1 cellular context compared by ENCODE assay signal in genomic region chr1:54464477-54465146, GRCh38.
TF ChIP-seq lines count a peak whose summit lies in the region.

No MANE protein-coding gene starts in this region.

TF ChIP-seq in K562, 482 proteins besides CTCF, POLR2A, EP300 and RAD21 (continued from another document and continues in another):
- TF ChIP-seq STAT6 (CRISPR knock-in tag; IDR thresholded peaks at IDR 0.05) (no peak), CBFB (CRISPR knock-in tag; IDR thresholded peaks at IDR 0.05) (no peak), ESRRB (CRISPR knock-in tag; IDR thresholded peaks at IDR 0.05; ENCODE audit: borderline replicate concordance) (no peak), CTBP1 (IDR thresholded peaks at IDR 0.05; ENCODE audit: borderline replicate concordance) (peak; percentile 86), ZNF740 (CRISPR knock-in tag; IDR thresholded peaks at IDR 0.05) (no peak), ZNF740 (tag; IDR thresholded peaks at IDR 0.05) (no peak), NFIC (IDR thresholded peaks at IDR 0.05) (peak; percentile 93), E4F1 (CRISPR knock-in tag; IDR thresholded peaks at IDR 0.05; ENCODE audit: borderline replicate concordance) (no peak), ZNF263 (CRISPR knock-in tag; IDR thresholded peaks at IDR 0.05; ENCODE audit: borderline replicate concordance) (peak; percentile 79; the same call in 1 of the 2 replicates), KLF6 (CRISPR knock-in tag; IDR thresholded peaks at IDR 0.05; ENCODE audit: borderline replicate concordance) (no peak; the same call in 1 of the 2 replicates), CBX5 (IDR thresholded peaks at IDR 0.05; ENCODE audit: borderline replicate concordance, low read depth) (0 out of 2 replicates have a peak, but pooled peaks have one; percentile 43), HEY1 (CRISPR knock-in tag; IDR thresholded peaks at IDR 0.05; ENCODE audit: borderline replicate concordance) (no peak), ZNF212 (CRISPR knock-in tag; IDR thresholded peaks at IDR 0.05) (no peak), MYBL2 (IDR thresholded peaks at IDR 0.05; ENCODE audit: low read depth) (no peak), MYBL2 (CRISPR knock-in tag; IDR thresholded peaks at IDR 0.05; ENCODE audit: borderline replicate concordance) (no peak), HDAC2 (IDR thresholded peaks at IDR 0.05) (peak; percentile 98), ZNF395 (CRISPR knock-in tag; IDR thresholded peaks at IDR 0.05) (peak; percentile 96), TBP (optimal IDR thresholded peaks at IDR 0.05; ENCODE audit: low read depth, low read length) (no peak), POLR2B (IDR thresholded peaks at IDR 0.05; ENCODE audit: low read depth, partially characterized antibody) (no peak), ZC3H4 (CRISPR knock-in tag; IDR thresholded peaks at IDR 0.05; ENCODE audit: borderline replicate concordance) (no peak), KLF10 (CRISPR knock-in tag; IDR thresholded peaks at IDR 0.05) (no peak), MAFF (IDR thresholded peaks at IDR 0.05; ENCODE audit: low read length) (no peak), PKNOX1 (IDR thresholded peaks at IDR 0.05) (peak; percentile 97), ZNF24 (IDR thresholded peaks at IDR 0.05) (0 out of 2 replicates have a peak, but pooled peaks have one; percentile 39), NBN (IDR thresholded peaks at IDR 0.05; ENCODE audit: low read depth) (peak; percentile 80; the same call in 1 of the 2 replicates), ZBTB11 (CRISPR knock-in tag; IDR thresholded peaks at IDR 0.05) (peak in 1 of 3 experiments; percentile 76; a peak in 2 of 6 replicates), ZNF696 (CRISPR knock-in tag; conservative IDR thresholded peaks at IDR 0.05) (no peak), ELF1 (tag; IDR thresholded peaks at IDR 0.05) (peak; percentile 70), BDP1 (IDR thresholded peaks at IDR 0.05; ENCODE audit: insufficient read depth, insufficient read length) (no peak), FOXP4 (CRISPR knock-in tag; IDR thresholded peaks at IDR 0.05; ENCODE audit: borderline replicate concordance) (no peak), PRDM10 (IDR thresholded peaks at IDR 0.05; ENCODE audit: partially characterized antibody) (peak; percentile 98), RBFOX2 (IDR thresholded peaks at IDR 0.05; ENCODE audit: low read depth, low read length) (peak; percentile 59), GATAD2B (IDR thresholded peaks at IDR 0.05; ENCODE audit: borderline replicate concordance) (peak; percentile 81; the same call in 1 of the 2 replicates), CREB5 (CRISPR knock-in tag; IDR thresholded peaks at IDR 0.05) (0 out of 2 replicates have a peak, but pooled peaks have one; percentile 15), SREBF2 (CRISPR knock-in tag; IDR thresholded peaks at IDR 0.05) (no peak), NR1H2 (CRISPR knock-in tag; IDR thresholded peaks at IDR 0.05) (no peak), MEIS2 (IDR thresholded peaks at IDR 0.05; ENCODE audit: partially characterized antibody) (peak; percentile 99), FOXA1 (IDR thresholded peaks at IDR 0.05; ENCODE audit: borderline replicate concordance) (no peak), HDAC6 (IDR thresholded peaks at IDR 0.05; ENCODE audit: low read depth, low read length) (no peak), MIER1 (IDR thresholded peaks at IDR 0.05; ENCODE audit: low read depth) (peak; percentile 34; the same call in 1 of the 2 replicates), ZBTB7A (IDR thresholded peaks at IDR 0.05; ENCODE audit: borderline replicate concordance, control insufficient read depth, low read depth, low read length) (peak; percentile 76; the same call in 1 of the 2 replicates), KDM1A (IDR thresholded peaks at IDR 0.05) (peak; percentile 100), POLR2AphosphoS5 (IDR thresholded peaks at IDR 0.05; ENCODE audit: control insufficient read depth, insufficient read depth, low read depth, low read length) (peak; percentile 99), STAT5B (CRISPR knock-in tag; IDR thresholded peaks at IDR 0.05) (no peak), ZC3H8 (IDR thresholded peaks at IDR 0.05) (no peak), LARP7 (IDR thresholded peaks at IDR 0.05) (no peak), WHSC1 (IDR thresholded peaks at IDR 0.05; ENCODE audit: low read length) (peak; percentile 62), HIVEP1 (CRISPR knock-in tag; IDR thresholded peaks at IDR 0.05) (no peak)
